In the genomic region with DNA sequence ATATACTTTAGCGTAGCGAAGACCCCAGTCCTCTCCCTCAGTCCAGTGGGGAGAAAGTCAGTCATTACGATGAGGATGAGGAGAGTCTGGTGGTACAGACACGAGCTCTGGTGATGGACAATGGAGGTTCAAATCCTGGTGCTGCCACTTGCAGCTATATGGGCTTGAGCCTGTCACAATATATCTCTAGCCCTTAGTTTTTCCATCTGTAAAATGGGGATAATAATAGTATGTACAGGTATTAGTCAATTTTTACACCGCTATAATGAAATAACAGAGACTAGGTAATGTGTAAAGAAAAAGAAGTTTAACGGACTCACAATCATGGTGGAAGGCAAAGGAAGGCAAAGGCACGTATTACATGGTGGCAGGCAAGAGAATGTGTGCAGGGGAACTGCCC, we compare ENCODE assay signal across 1 cellular context.
TF ChIP-seq lines count a peak whose summit lies in the region.

No MANE protein-coding gene starts in this region.

TF ChIP-seq in A549, 52 proteins besides CTCF, POLR2A, EP300 and RAD21 (continued from another document):
- TF ChIP-seq CBX8 (IDR thresholded peaks at IDR 0.05) (no peak), HMGXB4 (CRISPR knock-in tag; IDR thresholded peaks at IDR 0.05; ENCODE audit: borderline replicate concordance) (no peak)
